8 cellular contexts compared by ENCODE assay signal in genomic region chr13:94435604-94436226, GRCh38. TPM values are rescaled to one million over a fixed set of nuclear protein-coding genes. Genes with fewer than 3 reads are reported as not detected.
DNase-seq lines count a peak whose midpoint lies in the region; ATAC-seq and TF ChIP-seq lines count a peak whose summit lies in the region.

No MANE protein-coding gene starts in this region.

- TF ChIP-seq CTCF in GM23338 (conservative IDR thresholded peaks at IDR 0.05; ENCODE audit: low read depth in 2 of 2): peak; percentile 71 to 74
- TF ChIP-seq CTCF in ovary (IDR thresholded peaks at IDR 0.05): peak; percentile 13 to 49 (median 44)

- DNase-seq in GF-D8 (lab: John Stamatoyannopoulos, UW) (peak; percentile 33), GM23338 (ENCODE audit: low spot score) (peak; percentile 82), NCI-H1105 (lab: John Stamatoyannopoulos, UW) (peak; percentile 36), SKM-1 (lab: John Stamatoyannopoulos, UW; ENCODE audit: unreplicated experiment) (peak; percentile 28), fibroblast of peridontal ligament (ENCODE audit: extremely low read depth) (peak; percentile 76), ovary (no peak)
- DNase-seq in stimulated activated CD4-positive, alpha-beta T cell treated with anti-CD3 and anti-CD28 coated beads, Interleukin-15, amount 100 ng/mL, for 24 hours: no peak
- no peak for DNase-seq in activated effector memory CD4-positive, alpha-beta T cell treated with anti-CD3 and anti-CD28 coated beads, Interleukin-2, amount 50 U/mL, for 16 hours

- no peak for TF ChIP-seq POLR2A in ovary (IDR thresholded peaks at IDR 0.05)

- H3K9me3 ChIP-seq in ovary: no peaks in the 10 kb centered on the region

- H3K9me3 Mint-ChIP-seq in GM23338: no peaks in the 10 kb centered on the region

- no peaks in the 10 kb centered on the region for H3F3A ChIP-seq in GM23338 (replicated peaks; ENCODE audit: low read depth)

- H3K4me1 Mint-ChIP-seq in GM23338: peaks cover 17% of the 10 kb centered on the region

- H2AFZ ChIP-seq in GM23338: no peak overlapping the region

- H3K27ac ChIP-seq in GM23338 (ENCODE audit: low read depth) (no peak overlapping the region), ovary (no peak overlapping the region)

- 0 out of 2 replicates have a peak, but pooled peaks cover 3% of the 10 kb centered on the region for H3K9me2 ChIP-seq in GM23338 (ENCODE audit: insufficient read depth)

- H3K4me1 ChIP-seq in GM23338 (ENCODE audit: insufficient read depth) (0 out of 2 replicates have a peak, but pooled peaks cover 4% of the 10 kb centered on the region), ovary (ENCODE audit: insufficient read depth) (no peaks in the 10 kb centered on the region)

- no peaks in the 10 kb centered on the region for H3K79me2 ChIP-seq in GM23338 (replicated peaks; ENCODE audit: insufficient read depth)

- H4K20me1 ChIP-seq in GM23338 (replicated peaks; ENCODE audit: insufficient read depth): no peaks in the 10 kb centered on the region

- H3K27ac Mint-ChIP-seq in GM23338: no peak overlapping the region

- TF ChIP-seq EP300 in ovary (IDR thresholded peaks at IDR 0.05): no peak

- H3K4me3 ChIP-seq in GM23338 (no peak overlapping the region), ovary (no peak overlapping the region)

- ATAC-seq in GM23338: peak; percentile 74

- no peaks in the 10 kb centered on the region for H3K27me3 Mint-ChIP-seq in GM23338 (ENCODE audit: insufficient read depth, low read depth, poor library complexity)

- no peak overlapping the region for H3K4me2 ChIP-seq in GM23338

- H3K36me3 ChIP-seq in GM23338 (ENCODE audit: insufficient read depth) (no peaks in the 10 kb centered on the region), ovary (no peaks in the 10 kb centered on the region)

- H3K27me3 ChIP-seq in GM23338 (ENCODE audit: insufficient read depth): no peaks in the 10 kb centered on the region
- H3K27me3 ChIP-seq in ovary: no peaks in the 10 kb centered on the region

- 34 to 39% (median 38%) methylated on average over 4 of the region's 4 CpGs for WGBS in ovary, 3 donors

- no peaks in the 10 kb centered on the region for H3K36me3 Mint-ChIP-seq in GM23338 (ENCODE audit: low read depth)

- no peak overlapping the region for H3K4me3 Mint-ChIP-seq in GM23338

- intact Hi-C loops in ovary (cut with DNase I): loop anchor here in 3 of 4 donors (5.0 to 10.0 kb wide), 2 partner anchors 179 to 182 kb away; no protein-coding TSS in a partner anchor

TF ChIP-seq in GM23338, 12 proteins besides CTCF, POLR2A, EP300 and RAD21:
- no peak for TF ChIP-seq EZH2 (IDR thresholded peaks at IDR 0.05; ENCODE audit: low read depth, unreplicated experiment)
- no peak for TF ChIP-seq CREB1 (CRISPR knock-in tag; IDR thresholded peaks at IDR 0.05; ENCODE audit: low read depth)
- TF ChIP-seq ZNF462 (CRISPR knock-in tag; IDR thresholded peaks at IDR 0.05): no peak
- no peak for TF ChIP-seq POLR2AphosphoS5 (IDR thresholded peaks at IDR 0.05; ENCODE audit: low read depth)
- TF ChIP-seq ZNF114 (CRISPR knock-in tag; IDR thresholded peaks at IDR 0.05): no peak
- TF ChIP-seq ZNF331 (CRISPR knock-in tag; IDR thresholded peaks at IDR 0.05; ENCODE audit: low read depth): no peak
- no peak for TF ChIP-seq JUNB (IDR thresholded peaks at IDR 0.05; ENCODE audit: unreplicated experiment)
TF ChIP-seq in GM23338: peak in this region for 0.

RNA-seq across cellular contexts. Expression of gene DCT, which starts 43.8 kb away (rescaled TPM):
- 0.14 TPM in 1 of 2 replicates, not detected in the other for total RNA-seq in GM23338 (2014; rRNA removed; shearing (Covaris generic))
- not detected in 2 replicates for polyA plus RNA-seq in GM23338 (2016; fragmentation: Nextera tagmentation; extraction: Ambion mirVana)
- total RNA-seq in ovary: under 1 TPM; 0.37 to 0.92 (median 0.58) TPM
- polyA plus RNA-seq in ovary: under 1 TPM; 0.27 to 0.63 TPM

Comparison
In these comparisons a context has a peak if more than half of its experiments do, and no peak if none do; other contexts are left out.
1. DNase-seq: peak in GF-D8 (single experiment), GM23338 (single experiment), NCI-H1105 (single experiment), SKM-1 (single experiment) and fibroblast of peridontal ligament (single experiment); none in ovary (0 of 5), stimulated activated CD4-positive, alpha-beta T cell treated with anti-CD3 and anti-CD28 coated beads, Interleukin-15, amount 100 ng/mL, for 24 hours (single experiment) and activated effector memory CD4-positive, alpha-beta T cell treated with anti-CD3 and anti-CD28 coated beads, Interleukin-2, amount 50 U/mL, for 16 hours (single experiment).